ENCODE assay signal across 20 cellular contexts in genomic region chr5:6221141-6221626, GRCh38.
DNase-seq lines count a peak whose midpoint lies in the region; ATAC-seq, FAIRE-seq and TF ChIP-seq lines count a peak whose summit lies in the region.
"Had no signal": no experiment of that assay in that cellular context is flagged by ENCODE, and none has a peak within 500 bp of the region (broad histone marks: within the 10 kb centered on the region; RNA-seq: fewer than 3 reads in every experiment).

No MANE protein-coding gene starts in this region.

- H4K91ac ChIP-seq in H1 (replicated peaks; ENCODE audit: insufficient read length, low read length) = no peak overlapping the region

- no peak overlapping the region for H2BK120ac ChIP-seq in H1 (replicated peaks; ENCODE audit: low read depth, low read length)

- CTCF ChIA-PET in H1 (lab: Charles Lee; ENCODE audit: partially characterized antibody) = interaction anchor here (0.6 kb wide), 1 partner anchor 106 kb away, joined by 3 read pairs; no protein-coding TSS in a partner anchor
- CTCF ChIA-PET in naive thymus-derived CD4-positive, alpha-beta T cell (lab: Charles Lee) = no interaction called here

- H3K4me2 ChIP-seq in KMS-11 = peak overlapping the region; percentile 92
- H3K4me2 ChIP-seq in H1 (ENCODE audit: insufficient read depth in 1 of 2, low read depth in 2 of 2, low read length in 2 of 2) = no peak overlapping the region
- H3K4me2 ChIP-seq in neural progenitor cell = no peak overlapping the region
- H3K4me2 ChIP-seq: GM23338 had no signal

- no peak overlapping the region for H3K4me3 Mint-ChIP-seq in neural progenitor cell
- H3K4me3 Mint-ChIP-seq in naive thymus-derived CD4-positive, alpha-beta T cell = no peak overlapping the region
- H3K4me3 Mint-ChIP-seq: CD4-positive, CD25-positive, alpha-beta regulatory T cell; CD8-positive, alpha-beta T cell; GM23338; HFFc6 had no signal

- intact Hi-C loops in naive thymus-derived CD4-positive, alpha-beta T cell (cut with micrococcal nuclease) = no loop called here

- H3K9me3 ChIP-seq in H1 (ENCODE audit: insufficient read depth in 2 of 2, low read depth in 1 of 2, low read length in 1 of 2) = 0 out of 4 replicates have a peak, but pooled peaks cover 2 to 3% of the 10 kb centered on the region in 2 experiments
- no peaks in the 10 kb centered on the region for H3K9me3 ChIP-seq in neural progenitor cell (ENCODE audit: low read depth)
- no peaks in the 10 kb centered on the region for H3K9me3 ChIP-seq in naive thymus-derived CD4-positive, alpha-beta T cell (ENCODE audit: control insufficient read depth in 2 of 3, low read length in 3 of 3)
- H3K9me3 ChIP-seq: Caco-2, HAP-1 had no signal

- POLR2A ChIA-PET in H1 (lab: Charles Lee; ENCODE audit: partially characterized antibody) = no interaction called here
- POLR2A ChIA-PET in naive thymus-derived CD4-positive, alpha-beta T cell (lab: Charles Lee) = no interaction called here

- H3K27me3 Mint-ChIP-seq in neural progenitor cell (ENCODE audit: insufficient read depth, low read depth) = peaks cover 5% of the 10 kb centered on the region
- peaks cover 0 to 22% (median 0%) of the 10 kb centered on the region in 5 donors for H3K27me3 Mint-ChIP-seq in naive thymus-derived CD4-positive, alpha-beta T cell
- H3K27me3 Mint-ChIP-seq: CD4-positive, CD25-positive, alpha-beta regulatory T cell had no signal

- no peak overlapping the region for H3K4ac ChIP-seq in H1 (replicated peaks; ENCODE audit: insufficient read length, low read depth, low read length)

- H3K27me3 ChIP-seq in KMS-11 (ENCODE audit: insufficient read depth, low read depth) (no peaks in the 10 kb centered on the region), H1 (replicated peaks in 1 of 4; ENCODE audit: control insufficient read depth in 3 of 4, extremely low read depth in 1 of 4, insufficient read depth in 3 of 4, low read length in 3 of 4) (no peaks in the 10 kb centered on the region), neural progenitor cell (no peaks in the 10 kb centered on the region)
- no peaks in the 10 kb centered on the region for H3K27me3 ChIP-seq in naive thymus-derived CD4-positive, alpha-beta T cell (ENCODE audit: control insufficient read depth in 2 of 2, insufficient read depth in 2 of 2, low read length in 2 of 2)

- no peak overlapping the region for H2AK5ac ChIP-seq in H1 (ENCODE audit: low read depth, low read length)

- no peak overlapping the region for H3K23ac ChIP-seq in H1 (ENCODE audit: insufficient read length)

- no peaks in the 10 kb centered on the region for H3K23me2 ChIP-seq in H1 (ENCODE audit: low read depth, low read length)

- no peak overlapping the region for H3K18ac ChIP-seq in H1 (ENCODE audit: extremely low read depth, low read length)

- H3K27ac ChIP-seq in KMS-11 = peak overlapping the region; percentile 100
- H3K27ac ChIP-seq in H1 (ENCODE audit: low read depth, low read length) = no peak overlapping the region
- H3K27ac ChIP-seq in neural progenitor cell = no peak overlapping the region
- no peak overlapping the region for H3K27ac ChIP-seq in naive thymus-derived CD4-positive, alpha-beta T cell (ENCODE audit: low read depth, low read length)
- H3K27ac ChIP-seq: C4-2B had no signal

- peak overlapping the region; percentile 37 for H3K27ac Mint-ChIP-seq in neural progenitor cell
- H3K27ac Mint-ChIP-seq in naive thymus-derived CD4-positive, alpha-beta T cell = no peak overlapping the region
- H3K27ac Mint-ChIP-seq: CD4-positive, CD25-positive, alpha-beta regulatory T cell; CD8-positive, alpha-beta T cell; GM23338; HFFc6 had no signal

- H3K9me3 Mint-ChIP-seq in neural progenitor cell = peaks cover 7% of the 10 kb centered on the region
- H3K9me3 Mint-ChIP-seq in naive thymus-derived CD4-positive, alpha-beta T cell = peaks cover 0 to 3% (median 0%) of the 10 kb centered on the region in 11 donors

- no peak for DNase-seq in H1 (ENCODE audit: low read depth in 1 of 2, low spot score in 2 of 2)
- no peak for DNase-seq in neural progenitor cell (ENCODE audit: low spot score)
- no peak for DNase-seq in naive thymus-derived CD4-positive, alpha-beta T cell
- DNase-seq in DMS53 treated with DMSO at 0.1 percent for 48 hours (lab: John Stamatoyannopoulos, UW; ENCODE audit: unreplicated experiment) = no peak
- no peak for DNase-seq in GM19239 (ENCODE audit: insufficient read length, low spot score)
- no peak for DNase-seq in foreskin fibroblast
- DNase-seq: Caco-2; CD4-positive, CD25-positive, alpha-beta regulatory T cell; CD8-positive, alpha-beta T cell; DMS153; DMS79; EL; GDM1; HFFc6 had no signal

- H3F3A ChIP-seq in neural progenitor cell (ENCODE audit: low read depth) = no peaks in the 10 kb centered on the region

- H3K4me1 Mint-ChIP-seq in neural progenitor cell = no peaks in the 10 kb centered on the region
- peaks cover 0 to 2% (median 0%) of the 10 kb centered on the region in 7 donors for H3K4me1 Mint-ChIP-seq in naive thymus-derived CD4-positive, alpha-beta T cell
- H3K4me1 Mint-ChIP-seq: CD4-positive, CD25-positive, alpha-beta regulatory T cell; GM23338 had no signal

- no peak overlapping the region for H2BK20ac ChIP-seq in H1 (ENCODE audit: low read length)

- H2AFZ ChIP-seq in KMS-11 (ENCODE audit: low read depth) (peak overlapping the region; percentile 62), H1 (ENCODE audit: low read length) (no peak overlapping the region), neural progenitor cell (replicated peaks) (no peak overlapping the region)
- H2AFZ ChIP-seq: GM23338 had no signal

- no peak overlapping the region for H3K14ac ChIP-seq in H1 (ENCODE audit: insufficient read length)

- H3K4me3 ChIP-seq in KMS-11 (IDR thresholded peaks at IDR 0.05; ENCODE audit: insufficient read depth, low read depth, low read length) (no peak overlapping the region), H1 (ENCODE audit: extremely low read depth in 1 of 4, insufficient read depth in 2 of 4, low read depth in 3 of 4, low read length in 4 of 4) (no peak overlapping the region), neural progenitor cell (no peak overlapping the region), foreskin fibroblast (ENCODE audit: low read depth in 1 of 2, low read length in 2 of 2) (no peak overlapping the region)
- H3K4me3 ChIP-seq in naive thymus-derived CD4-positive, alpha-beta T cell (ENCODE audit: low read length) = no peak overlapping the region
- H3K4me3 ChIP-seq: GM12878, GM23338, HAP-1 had no signal

- no peak overlapping the region for H2BK12ac ChIP-seq in H1 (ENCODE audit: low read depth, low read length)

- H3K36me3 ChIP-seq in KMS-11 (ENCODE audit: insufficient read depth) = no peaks in the 10 kb centered on the region
- no peaks in the 10 kb centered on the region for H3K36me3 ChIP-seq in H1 (ENCODE audit: control insufficient read depth in 2 of 4, insufficient read depth in 4 of 4, low read length in 3 of 4)
- no peaks in the 10 kb centered on the region for H3K36me3 ChIP-seq in neural progenitor cell
- H3K36me3 ChIP-seq in naive thymus-derived CD4-positive, alpha-beta T cell (ENCODE audit: control insufficient read depth in 2 of 3, insufficient read depth in 3 of 3, low read length in 3 of 3) = no peaks in the 10 kb centered on the region
- H3K36me3 ChIP-seq: HAP-1 had no signal

- no peak for TF ChIP-seq POLR2A in H1 (IDR thresholded peaks at IDR 0.05; ENCODE audit: control extremely low read depth in 1 of 2, low read depth in 2 of 2, low read length in 2 of 2)

- TF ChIP-seq RAD21 in H1 (IDR thresholded peaks at IDR 0.05 in 1 of 2, conservative IDR thresholded peaks at IDR 0.05 in 1 of 2; ENCODE audit: low read depth in 2 of 2, low read length in 2 of 2) = no peak

- TF ChIP-seq EP300 in H1 (IDR thresholded peaks at IDR 0.05; ENCODE audit: borderline replicate concordance in 1 of 2, low read depth in 2 of 2, low read length in 2 of 2) = no peak

- no peaks in the 10 kb centered on the region for H4K20me1 ChIP-seq in KMS-11 (ENCODE audit: insufficient read depth)
- H4K20me1 ChIP-seq in H1 (replicated peaks in 1 of 2; ENCODE audit: control insufficient read depth in 1 of 2, insufficient read depth in 2 of 2, low read length in 2 of 2) = no peaks in the 10 kb centered on the region
- no peaks in the 10 kb centered on the region for H4K20me1 ChIP-seq in neural progenitor cell (ENCODE audit: low read depth)

- H3K9ac ChIP-seq in KMS-11 (peak overlapping the region; percentile 76; the same call in 1 of the 2 replicates), H1 (replicated peaks in 1 of 4; ENCODE audit: extremely low read depth in 1 of 4, low read depth in 3 of 4, low read length in 3 of 4) (no peak overlapping the region), neural progenitor cell (no peak overlapping the region)

- no peak overlapping the region for H4K5ac ChIP-seq in H1 (ENCODE audit: insufficient read length, low read depth, low read length)

- no peaks in the 10 kb centered on the region for H3K79me2 ChIP-seq in KMS-11 (ENCODE audit: insufficient read depth, low read depth)
- H3K79me2 ChIP-seq in H1 (ENCODE audit: control insufficient read depth in 1 of 2, insufficient read depth in 2 of 2, low read length in 2 of 2) = no peaks in the 10 kb centered on the region
- H3K79me2 ChIP-seq in neural progenitor cell (ENCODE audit: low read depth) = no peaks in the 10 kb centered on the region

- H3K56ac ChIP-seq in H1 (replicated peaks; ENCODE audit: insufficient read length, low read depth, low read length) = no peak overlapping the region

- H3K4me1 ChIP-seq in KMS-11 (ENCODE audit: low read depth, poor library complexity, severe bottlenecking) (peaks cover 51% of the 10 kb centered on the region), H1 (replicated peaks in 1 of 4; ENCODE audit: control insufficient read depth in 3 of 4, insufficient read depth in 4 of 4, low read length in 3 of 4) (peaks cover 0 to 2% (median 0%) of the 10 kb centered on the region in 4 experiments; a peak in 1 of 7 replicates), neural progenitor cell (peaks cover 7% of the 10 kb centered on the region)
- H3K4me1 ChIP-seq in naive thymus-derived CD4-positive, alpha-beta T cell (ENCODE audit: control insufficient read depth in 2 of 2, insufficient read depth in 2 of 2, low read length in 2 of 2) = no peaks in the 10 kb centered on the region
- H3K4me1 ChIP-seq: Caco-2, HAP-1 had no signal

- H3K36me3 Mint-ChIP-seq in neural progenitor cell = no peaks in the 10 kb centered on the region
- H3K36me3 Mint-ChIP-seq in naive thymus-derived CD4-positive, alpha-beta T cell = no peaks in the 10 kb centered on the region
- H3K36me3 Mint-ChIP-seq: CD4-positive, CD25-positive, alpha-beta regulatory T cell; CD8-positive, alpha-beta T cell had no signal

- FAIRE-seq in H1 (lab: Jason Lieb, UNC) = no peak
- FAIRE-seq in GM19239 (lab: Jason Lieb, UNC) = no peak
- FAIRE-seq: GM12878, H54 had no signal

- ATAC-seq in naive thymus-derived CD4-positive, alpha-beta T cell = no peak
- ATAC-seq: CD8-positive, alpha-beta T cell; GM23338 had no signal

- 93% methylated on average over 6 of the region's 6 CpGs; no CpG with 5 or more reads in 1 of the 2 experiments for WGBS in H1 (ENCODE audit: extremely low coverage in 1 of 2, insufficient coverage in 1 of 2, insufficient read length in 1 of 2, insufficient replicate concordance in 2 of 2, low coverage in 1 of 2, low lambda C conversion rate in 2 of 2, missing lambda C conversion rate in 1 of 2), 2 experiments

- H4K8ac ChIP-seq in H1 (ENCODE audit: extremely low read depth, insufficient read depth, low read length) = peak overlapping the region; percentile 40; the same call in 1 of the 2 replicates

- no peaks in the 10 kb centered on the region for H3K79me1 ChIP-seq in H1 (ENCODE audit: low read depth, low read length)

- no peak overlapping the region for H2BK5ac ChIP-seq in H1 (ENCODE audit: low read depth, low read length)

- H2BK15ac ChIP-seq in H1 (ENCODE audit: low read length) = no peak overlapping the region

- no peak for TF ChIP-seq CTCF in KMS-11 (conservative IDR thresholded peaks at IDR 0.05; ENCODE audit: low read depth, low read length)
- TF ChIP-seq CTCF in H1 (IDR thresholded peaks at IDR 0.05; ENCODE audit: control extremely low read depth in 1 of 3, insufficient read depth in 1 of 3, low read depth in 1 of 3, low read length in 3 of 3) = no peak
- no peak for TF ChIP-seq CTCF in neural progenitor cell (IDR thresholded peaks at IDR 0.05)
- no peak for TF ChIP-seq CTCF in foreskin fibroblast (IDR thresholded peaks at IDR 0.05; ENCODE audit: low read depth, low read length)
